10 cellular contexts compared by ENCODE assay signal in the genomic region with DNA sequence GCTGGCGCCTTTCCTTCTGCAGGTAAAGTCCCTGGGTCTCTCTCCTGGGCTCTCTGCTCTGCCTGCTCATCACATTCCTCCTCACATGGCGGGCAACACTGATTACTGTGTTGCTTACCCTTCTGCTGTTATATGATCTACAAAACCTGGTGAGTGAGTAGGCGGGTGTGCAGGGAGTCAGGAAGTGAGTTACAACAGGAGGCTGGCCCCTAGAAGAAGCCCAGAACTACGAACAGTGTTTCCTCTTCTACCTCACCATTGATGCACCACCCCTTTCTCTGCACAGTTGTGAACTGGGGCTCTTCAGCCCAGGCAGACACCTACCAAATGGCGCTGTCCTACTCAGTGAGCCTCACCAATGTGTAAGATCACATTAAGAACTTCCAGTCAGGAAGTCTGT. TPM values are rescaled to one million over a fixed set of nuclear protein-coding genes. Genes with fewer than 3 reads are reported as not detected.
DNase-seq lines count a peak whose midpoint lies in the region; ATAC-seq and TF ChIP-seq lines count a peak whose summit lies in the region.
"Had no signal": no experiment of that assay in that cellular context is flagged by ENCODE, and none has a peak within 500 bp of the region (broad histone marks: within the 10 kb centered on the region; RNA-seq: fewer than 3 reads in every experiment).

No MANE protein-coding gene starts in this region.

- no peak overlapping the region for H3K27ac ChIP-seq in CD4-positive, alpha-beta T cell (ENCODE audit: low read depth, low read length)
- no peak overlapping the region for H3K27ac ChIP-seq in esophagus muscularis mucosa (replicated peaks in 1 of 4)
- H3K27ac ChIP-seq: gastroesophageal sphincter had no signal

- TF ChIP-seq CTCF in CD4-positive, alpha-beta T cell (IDR thresholded peaks at IDR 0.05): no peak
- peak; percentile 4 for TF ChIP-seq CTCF in epithelial cell of proximal tubule (conservative IDR thresholded peaks at IDR 0.05; ENCODE audit: low read depth, low read length)
- no peak for TF ChIP-seq CTCF in esophagus muscularis mucosa (IDR thresholded peaks at IDR 0.05)

- no peaks in the 10 kb centered on the region for H3K9me3 ChIP-seq in CD4-positive, alpha-beta T cell (ENCODE audit: control insufficient read depth, low read length)
- no peaks in the 10 kb centered on the region for H3K9me3 ChIP-seq in esophagus muscularis mucosa
- H3K9me3 ChIP-seq: gastroesophageal sphincter had no signal

- CTCF ChIA-PET in CD4-positive, alpha-beta T cell (lab: Charles Lee): no interaction called here

- TF ChIP-seq POLR2A in esophagus muscularis mucosa (IDR thresholded peaks at IDR 0.05; ENCODE audit: low read depth): no peak

- H3K36me3 ChIP-seq in esophagus muscularis mucosa: peaks cover 3 to 13% (median 7%) of the 10 kb centered on the region in 4 donors

- peaks cover 22% of the 10 kb centered on the region for H3K4me1 Mint-ChIP-seq in CD4-positive, alpha-beta T cell (ENCODE audit: low read depth)
- peaks cover 17% of the 10 kb centered on the region for H3K4me1 Mint-ChIP-seq in T-helper 1 cell treated with Interleukin-12 subunit alpha and Interleukin-12 subunit beta and Interleukin-4 antibody, amounts not matched to agents 30 μg/mL and 1 μg/mL, for 36 hours (ENCODE audit: low read depth)

- peak in 5 of 10 experiments; percentile 8 to 34 (median 20) for DNase-seq in CD4-positive, alpha-beta T cell
- DNase-seq in epithelial cell of proximal tubule (ENCODE audit: low read depth) (no peak), esophagus muscularis mucosa (ENCODE audit: extremely low spot score) (no peak), ecto neural progenitor cell (ENCODE audit: low spot score) (no peak)
- DNase-seq in activated effector memory CD4-positive, alpha-beta T cell treated with Interleukin-2 at 50 U/mL for 16 hours: no peak
- DNase-seq: NCI-H1417 treated with DMSO at 0.1 percent for 48 hours had no signal

- peak overlapping the region; percentile 30 for H3K4me3 Mint-ChIP-seq in CD4-positive, alpha-beta T cell
- H3K4me3 Mint-ChIP-seq in T-helper 1 cell treated with Interleukin-12 subunit alpha and Interleukin-12 subunit beta and Interleukin-4 antibody, amounts not matched to agents 30 μg/mL and 1 μg/mL, for 36 hours: no peak overlapping the region

- H3K4me3 ChIP-seq in epithelial cell of proximal tubule (ENCODE audit: low read depth, low read length): no peak overlapping the region
- H3K4me3 ChIP-seq in esophagus muscularis mucosa: no peak overlapping the region
- H3K4me3 ChIP-seq: gastroesophageal sphincter had no signal

- H3K27me3 ChIP-seq in CD4-positive, alpha-beta T cell (ENCODE audit: control insufficient read depth, insufficient read depth, low read length): no peaks in the 10 kb centered on the region
- peaks cover 0 to 16% (median 0%) of the 10 kb centered on the region in 4 donors for H3K27me3 ChIP-seq in esophagus muscularis mucosa

- ATAC-seq in CD4-positive, alpha-beta T cell (ENCODE audit: poor library complexity): peak; percentile 98
- peak; percentile 89 for ATAC-seq in GM19467 (IDR thresholded peaks at IDR 0.05; ENCODE audit: unreplicated experiment)
- no peak for ATAC-seq in GM21447 (IDR thresholded peaks at IDR 0.05; ENCODE audit: unreplicated experiment)
- ATAC-seq: gastroesophageal sphincter had no signal

- no peaks in the 10 kb centered on the region for H3K36me3 Mint-ChIP-seq in CD4-positive, alpha-beta T cell (ENCODE audit: low read depth)
- H3K36me3 Mint-ChIP-seq in T-helper 1 cell treated with Interleukin-12 subunit alpha and Interleukin-12 subunit beta and Interleukin-4 antibody, amounts not matched to agents 30 μg/mL and 1 μg/mL, for 36 hours (ENCODE audit: low read depth): peaks cover 5% of the 10 kb centered on the region

- no peak for TF ChIP-seq EP300 in esophagus muscularis mucosa (IDR thresholded peaks at IDR 0.05)

- 90% methylated on average over 3 of the region's 5 CpGs for WGBS in esophagus muscularis mucosa

- H3K27ac Mint-ChIP-seq in CD4-positive, alpha-beta T cell: peak overlapping the region; percentile 85
- peak overlapping the region; percentile 14 for H3K27ac Mint-ChIP-seq in T-helper 1 cell treated with Interleukin-12 subunit alpha and Interleukin-12 subunit beta and Interleukin-4 antibody, amounts not matched to agents 30 μg/mL and 1 μg/mL, for 36 hours

- no peaks in the 10 kb centered on the region for H3K27me3 Mint-ChIP-seq in CD4-positive, alpha-beta T cell
- no peaks in the 10 kb centered on the region for H3K27me3 Mint-ChIP-seq in T-helper 1 cell treated with Interleukin-12 subunit alpha and Interleukin-12 subunit beta and Interleukin-4 antibody, amounts not matched to agents 30 μg/mL and 1 μg/mL, for 36 hours (ENCODE audit: low read depth)

- H3K4me1 ChIP-seq in esophagus muscularis mucosa: peaks cover 0 to 7% (median 2%) of the 10 kb centered on the region in 4 donors

- POLR2A ChIA-PET in CD4-positive, alpha-beta T cell (lab: Charles Lee): interaction anchor here (1.4 kb wide), 1 partner anchor 20 kb away, joined by 4 read pairs; a partner anchor contains a TSS

- no peaks in the 10 kb centered on the region for H3K9me3 Mint-ChIP-seq in CD4-positive, alpha-beta T cell
- H3K9me3 Mint-ChIP-seq in T-helper 1 cell treated with Interleukin-12 subunit alpha and Interleukin-12 subunit beta and Interleukin-4 antibody, amounts not matched to agents 30 μg/mL and 1 μg/mL, for 36 hours: no peaks in the 10 kb centered on the region

- intact Hi-C loops in CD4-positive, alpha-beta T cell (cut with DNase I, micrococcal nuclease): no loop called here
- intact Hi-C loops in esophagus muscularis mucosa (cut with DNase I): no loop called here

RNA-seq across cellular contexts. Expression of a gene that starts 4.9 kb away (rescaled TPM):
- total RNA-seq in CD4-positive, alpha-beta T cell: under 1 TPM; 0.19 to 0.31 TPM
- total RNA-seq in epithelial cell of proximal tubule (under 0.01 and 0.17 TPM in 2 replicates), esophagus muscularis mucosa (under 1 TPM; 0.50 to 0.92 (median 0.77) TPM)

RNA-seq across cellular contexts. Expression of a gene that starts 13.7 kb away (rescaled TPM):
- 10 to 100 TPM; 49.2 to 52.9 TPM for total RNA-seq in CD4-positive, alpha-beta T cell
- total RNA-seq in epithelial cell of proximal tubule (24.6 and 59.7 TPM in 2 replicates), esophagus muscularis mucosa (10 to 100 TPM; 23.5 to 36.8 (median 24.8) TPM)

RNA-seq across cellular contexts. Expression of a gene that starts 14.1 kb away (rescaled TPM):
- 100 to 1,000 TPM; 125 to 127 TPM for total RNA-seq in CD4-positive, alpha-beta T cell
- total RNA-seq in epithelial cell of proximal tubule: 321 and 381 TPM in 2 replicates
- total RNA-seq in esophagus muscularis mucosa: 100 to 1,000 TPM; 101 to 105 (median 104) TPM

RNA-seq across cellular contexts. Expression of a gene that starts 20.4 kb away (rescaled TPM):
- 100 to 1,000 TPM in 1 of 2 experiments, 10 to 100 TPM in 1; 83.9 to 107 TPM for total RNA-seq in CD4-positive, alpha-beta T cell
- total RNA-seq in epithelial cell of proximal tubule: 16.3 and 19.1 TPM in 2 replicates
- 10 to 100 TPM; 18.7 to 27.9 (median 24.5) TPM for total RNA-seq in esophagus muscularis mucosa

RNA-seq across cellular contexts. Expression of a gene that starts 27.6 kb away (rescaled TPM):
- total RNA-seq in CD4-positive, alpha-beta T cell: 10 to 100 TPM; 14.3 to 17.4 TPM
- total RNA-seq in epithelial cell of proximal tubule: 7.0 and 17.5 TPM in 2 replicates
- total RNA-seq in esophagus muscularis mucosa: 10 to 100 TPM; 17.2 to 28.8 (median 22.9) TPM
